16 cellular contexts compared by ENCODE assay signal in genomic region chr10:43067391-43068135, GRCh38. TPM values are rescaled to one million over a fixed set of nuclear protein-coding genes. Genes with fewer than 3 reads are reported as not detected.
DNase-seq lines count a peak whose midpoint lies in the region; ATAC-seq and TF ChIP-seq lines count a peak whose summit lies in the region.
"Had no signal": no experiment of that assay in that cellular context is flagged by ENCODE, and none has a peak within 500 bp of the region (broad histone marks: within the 10 kb centered on the region; RNA-seq: fewer than 3 reads in every experiment).

No MANE protein-coding gene starts in this region.

- no peak overlapping the region for H3K9ac ChIP-seq in neural progenitor cell

- no peak for TF ChIP-seq CTCF in right atrium auricular region (IDR thresholded peaks at IDR 0.05)
- TF ChIP-seq CTCF in HEK293 (tag by site-specific recombination; IDR thresholded peaks at IDR 0.05), result no peak
- TF ChIP-seq CTCF in neural progenitor cell (IDR thresholded peaks at IDR 0.05), result no peak
- no peak for TF ChIP-seq CTCF in spleen (IDR thresholded peaks at IDR 0.05 in 8 of 11, conservative IDR thresholded peaks at IDR 0.05 in 3 of 11)

- ATAC-seq in left ventricle myocardium superior, result no peak
- no peak for ATAC-seq in GM19328 (IDR thresholded peaks at IDR 0.05; ENCODE audit: unreplicated experiment)
- ATAC-seq in esophagus mucosa, result no peak
- ATAC-seq: GM23338, HCT116 had no signal

- no peak overlapping the region for H2AFZ ChIP-seq in neural progenitor cell (replicated peaks)
- H2AFZ ChIP-seq: GM23338 had no signal

- H3K27ac Mint-ChIP-seq in neural progenitor cell, result peak overlapping the region; percentile 17
- H3K27ac Mint-ChIP-seq: B cell; CD4-positive, CD25-positive, alpha-beta regulatory T cell; GM23338 had no signal

- DNase-seq in left ventricle myocardium superior (peak; percentile 14), right atrium auricular region (ENCODE audit: low spot score) (no peak), neural progenitor cell (ENCODE audit: low spot score) (no peak), spleen (peak; percentile 54), GF-D8 (lab: John Stamatoyannopoulos, UW) (no peak)
- DNase-seq: C1 segment of cervical spinal cord; CD4-positive, CD25-positive, alpha-beta regulatory T cell; COR-L47; IMR-90 had no signal

- H3K9me3 ChIP-seq in right atrium auricular region, result no peaks in the 10 kb centered on the region
- no peaks in the 10 kb centered on the region for H3K9me3 ChIP-seq in HEK293 (ENCODE audit: control insufficient read depth, insufficient read depth, low read depth, low read length)
- H3K9me3 ChIP-seq in neural progenitor cell (ENCODE audit: low read depth), result no peaks in the 10 kb centered on the region
- H3K9me3 ChIP-seq in spleen, result no peaks in the 10 kb centered on the region

- no peaks in the 10 kb centered on the region for H3F3A ChIP-seq in neural progenitor cell (ENCODE audit: low read depth)

- intact Hi-C loops in left ventricle myocardium superior (cut with micrococcal nuclease) (no loop called here), spleen (cut with DNase I; ENCODE audit: low total_unique reads) (no loop called here)

- no peak overlapping the region for H3K4me2 ChIP-seq in neural progenitor cell
- H3K4me2 ChIP-seq: GM23338 had no signal

- no peaks in the 10 kb centered on the region for H3K79me2 ChIP-seq in neural progenitor cell (ENCODE audit: low read depth)

- H3K36me3 ChIP-seq in right atrium auricular region (no peaks in the 10 kb centered on the region), HEK293 (ENCODE audit: control insufficient read depth in 2 of 2, insufficient read depth in 1 of 2, low read length in 2 of 2) (no peaks in the 10 kb centered on the region), neural progenitor cell (no peaks in the 10 kb centered on the region), spleen (no peaks in the 10 kb centered on the region)

- H3K4me1 ChIP-seq in right atrium auricular region, result no peaks in the 10 kb centered on the region
- H3K4me1 ChIP-seq in HEK293 (ENCODE audit: control insufficient read depth, insufficient read depth, low read length), result no peaks in the 10 kb centered on the region
- no peaks in the 10 kb centered on the region for H3K4me1 ChIP-seq in neural progenitor cell
- no peaks in the 10 kb centered on the region for H3K4me1 ChIP-seq in spleen

- WGBS in spleen, 5 donors, result 86 to 89% (median 87%) methylated on average over 6 to 14 of the region's 14 CpGs

- POLR2A ChIA-PET in HEK293 (lab: Yijun Ruan, JAX), result no interaction called here

- CTCF ChIA-PET in HEK293 (lab: Yijun Ruan, JAX), result no interaction called here

- H3K4me1 Mint-ChIP-seq in neural progenitor cell, result peaks cover 6% of the 10 kb centered on the region
- H3K4me1 Mint-ChIP-seq: B cell; CD4-positive, CD25-positive, alpha-beta regulatory T cell; CD8-positive, alpha-beta memory T cell had no signal

- H3K4me3 ChIP-seq in right atrium auricular region (no peak overlapping the region), HEK293 (ENCODE audit: low read depth, low read length) (no peak overlapping the region), neural progenitor cell (no peak overlapping the region), spleen (no peak overlapping the region)
- H3K4me3 ChIP-seq: GM23338 had no signal

- no peak overlapping the region for H3K27ac ChIP-seq in right atrium auricular region
- no peak overlapping the region for H3K27ac ChIP-seq in HEK293 (ENCODE audit: extremely low read depth, low read depth, low read length)
- no peak overlapping the region for H3K27ac ChIP-seq in neural progenitor cell
- no peak overlapping the region for H3K27ac ChIP-seq in spleen

- peaks cover 13% of the 10 kb centered on the region for H3K27me3 Mint-ChIP-seq in neural progenitor cell (ENCODE audit: insufficient read depth, low read depth)
- H3K27me3 Mint-ChIP-seq: B cell had no signal

- H3K27me3 ChIP-seq in right atrium auricular region (no peaks in the 10 kb centered on the region), neural progenitor cell (no peaks in the 10 kb centered on the region), spleen (replicated peaks in 1 of 7) (peaks cover 0 to 9% (median 0%) of the 10 kb centered on the region in 7 donors)

- no peak for TF ChIP-seq POLR2A in spleen (IDR thresholded peaks at IDR 0.05)

- H4K20me1 ChIP-seq in neural progenitor cell (ENCODE audit: low read depth), result no peaks in the 10 kb centered on the region

- H3K36me3 Mint-ChIP-seq in neural progenitor cell, result no peaks in the 10 kb centered on the region
- H3K36me3 Mint-ChIP-seq: CD4-positive, CD25-positive, alpha-beta regulatory T cell; CD8-positive, alpha-beta memory T cell had no signal

- H3K4me3 Mint-ChIP-seq in neural progenitor cell, result no peak overlapping the region
- H3K4me3 Mint-ChIP-seq: B cell; CD4-positive, CD25-positive, alpha-beta regulatory T cell; GM23338 had no signal

- peaks cover 2% of the 10 kb centered on the region for H3K9me3 Mint-ChIP-seq in neural progenitor cell
- H3K9me3 Mint-ChIP-seq: CD4-positive, CD25-positive, alpha-beta regulatory T cell; CD8-positive, alpha-beta memory T cell; GM23338 had no signal

TF ChIP-seq in HEK293, 187 proteins besides CTCF, POLR2A, EP300 and RAD21:
- TF ChIP-seq KLF8 (tag by site-specific recombination; IDR thresholded peaks at IDR 0.05), result no peak
- no peak for TF ChIP-seq ZNF610 (tag by site-specific recombination; IDR thresholded peaks at IDR 0.05; ENCODE audit: borderline replicate concordance)
- no peak for TF ChIP-seq ZNF121 (tag by site-specific recombination; IDR thresholded peaks at IDR 0.05)
- peak; percentile 41 for TF ChIP-seq ZIC2 (tag by site-specific recombination; IDR thresholded peaks at IDR 0.05)
- TF ChIP-seq ZNF341 (tag by site-specific recombination; IDR thresholded peaks at IDR 0.05; ENCODE audit: low read depth), result no peak
- TF ChIP-seq, protein P1, sequence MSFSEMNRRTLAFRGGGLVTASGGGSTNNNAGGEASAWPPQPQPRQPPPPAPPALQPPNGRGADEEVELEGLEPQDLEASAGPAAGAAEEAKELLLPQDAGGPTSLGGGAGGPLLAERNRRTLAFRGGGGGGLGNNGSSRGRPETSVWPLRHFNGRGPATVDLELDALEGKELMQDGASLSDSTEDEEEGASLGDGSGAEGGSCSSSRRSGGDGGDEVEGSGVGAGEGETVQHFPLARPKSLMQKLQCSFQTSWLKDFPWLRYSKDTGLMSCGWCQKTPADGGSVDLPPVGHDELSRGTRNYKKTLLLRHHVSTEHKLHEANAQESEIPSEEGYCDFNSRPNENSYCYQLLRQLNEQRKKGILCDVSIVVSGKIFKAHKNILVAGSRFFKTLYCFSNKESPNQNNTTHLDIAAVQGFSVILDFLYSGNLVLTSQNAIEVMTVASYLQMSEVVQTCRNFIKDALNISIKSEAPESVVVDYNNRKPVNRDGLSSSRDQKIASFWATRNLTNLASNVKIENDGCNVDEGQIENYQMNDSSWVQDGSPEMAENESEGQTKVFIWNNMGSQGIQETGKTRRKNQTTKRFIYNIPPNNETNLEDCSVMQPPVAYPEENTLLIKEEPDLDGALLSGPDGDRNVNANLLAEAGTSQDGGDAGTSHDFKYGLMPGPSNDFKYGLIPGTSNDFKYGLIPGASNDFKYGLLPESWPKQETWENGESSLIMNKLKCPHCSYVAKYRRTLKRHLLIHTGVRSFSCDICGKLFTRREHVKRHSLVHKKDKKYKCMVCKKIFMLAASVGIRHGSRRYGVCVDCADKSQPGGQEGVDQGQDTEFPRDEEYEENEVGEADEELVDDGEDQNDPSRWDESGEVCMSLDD (tag by site-specific recombination; IDR thresholded peaks at IDR 0.05), result no peak
- no peak for TF ChIP-seq ZNF114 (tag by site-specific recombination; IDR thresholded peaks at IDR 0.05)
- no peak for TF ChIP-seq ZNF529 (tag by site-specific recombination; IDR thresholded peaks at IDR 0.05; ENCODE audit: insufficient replicate concordance)

RNA-seq across cellular contexts. Expression of gene RET, which starts 9.3 kb away (rescaled TPM):
- total RNA-seq in left ventricle myocardium superior (8.4 TPM), right atrium auricular region (under 1 TPM; 0.12 to 0.44 TPM), neural progenitor cell (ENCODE audit: low replicate concordance) (1.4 and 2.7 TPM in 2 replicates), spleen (under 1 TPM in 5 of 7 donors, not detected in 2; 0.30 to 0.54 (median 0.34) TPM), esophagus mucosa (0.20 TPM)
- under 1 TPM; 0.02 to 0.11 (median 0.10) TPM for polyA plus RNA-seq in spleen
- polyA plus RNA-seq: CD4-positive, CD25-positive, alpha-beta regulatory T cell had no signal

Comparison
In these comparisons a context has a peak if more than half of its experiments do, and no peak if none do; other contexts are left out.
1. DNase-seq: peak in left ventricle myocardium superior (single experiment) and spleen (single experiment); none in right atrium auricular region (single experiment), neural progenitor cell (single experiment) and GF-D8 (single experiment).